ENCODE assay signal across 24 cellular contexts in the genomic region with DNA sequence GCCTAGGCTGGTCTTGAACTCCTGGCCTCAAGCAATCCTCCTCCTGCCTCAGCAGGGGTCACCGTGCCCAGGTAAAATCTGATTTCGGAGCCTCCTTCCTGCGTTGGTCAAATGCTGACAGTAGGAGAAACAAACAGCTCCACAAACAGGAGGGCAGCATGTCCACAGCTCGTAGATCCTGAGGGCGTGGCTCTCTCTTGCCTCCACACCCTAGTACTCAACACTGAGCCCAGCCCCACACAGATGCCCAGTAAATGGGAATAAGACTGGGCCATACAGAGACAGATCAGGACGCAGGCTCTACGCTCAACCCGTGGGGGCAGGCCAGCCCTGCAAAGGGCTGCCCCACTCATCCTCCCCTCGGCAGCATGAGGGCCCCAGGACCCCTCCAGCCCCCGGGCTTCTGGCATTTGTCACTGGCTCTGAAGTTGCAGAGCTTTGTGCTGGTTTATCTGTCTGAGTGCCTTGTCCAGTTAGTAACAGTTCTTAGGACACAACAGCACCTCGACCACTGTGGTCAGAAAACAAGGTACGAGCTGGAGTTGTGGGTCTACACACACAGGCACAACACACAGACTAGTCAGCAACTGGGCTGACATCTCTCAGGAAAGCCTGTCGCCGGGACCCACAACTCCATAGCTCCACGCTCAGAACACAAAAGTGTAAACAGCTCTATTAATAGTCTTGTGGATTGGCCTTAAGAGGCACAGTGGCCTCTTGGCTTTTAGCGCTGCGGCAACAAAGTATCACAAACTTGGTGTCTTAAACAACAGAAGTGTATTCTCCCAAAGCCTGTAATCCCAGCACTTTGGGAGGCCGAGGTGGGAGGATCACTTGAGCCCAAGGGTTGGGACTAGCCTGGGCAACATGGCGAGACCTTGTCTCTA. TPM values are rescaled to one million over a fixed set of nuclear protein-coding genes. Genes with fewer than 3 reads are reported as not detected.
DNase-seq lines count a peak whose midpoint lies in the region; ATAC-seq and TF ChIP-seq lines count a peak whose summit lies in the region.
"Had no signal": no experiment of that assay in that cellular context is flagged by ENCODE, and none has a peak within 500 bp of the region (broad histone marks: within the 10 kb centered on the region; RNA-seq: fewer than 3 reads in every experiment).

No MANE protein-coding gene starts in this region.

- BruUV-seq in PC-3 (replicated peaks; lab: Mats Ljungman, UMichigan): no TSS peak

- CTCF ChIA-PET in PC-3 (lab: Charles Lee): no interaction called here

- H3K4me1 ChIP-seq in right cardiac atrium (ENCODE audit: control insufficient read depth, insufficient read depth, low read length): peaks cover 9% of the 10 kb centered on the region
- peaks cover 30% of the 10 kb centered on the region for H3K4me1 ChIP-seq in mesodermal cell (ENCODE audit: control insufficient read depth, insufficient read depth, low read length, poor library complexity, severe bottlenecking)
- H3K4me1 ChIP-seq in PC-3 (ENCODE audit: insufficient read depth, low read length): peaks cover 24% of the 10 kb centered on the region

- no peak overlapping the region for H3K9ac ChIP-seq in PC-3 (ENCODE audit: low read length)

- no peaks in the 10 kb centered on the region for H3F3A ChIP-seq in PC-3 (ENCODE audit: low read length, unreplicated experiment)

- POLR2A ChIA-PET in PC-3 (lab: Charles Lee; ENCODE audit: unreplicated experiment): no interaction called here

- no peak overlapping the region for H3K4me2 ChIP-seq in PC-3 (ENCODE audit: low read length)

- H3K36me3 Mint-ChIP-seq in stimulated activated memory B cell treated with anti-CD40 and anti-IgM and Interleukin-4, amounts not matched to agents 10 μg/mL and 1 μg/mL and 100 μg/mL, for 72 hours: peaks cover 26% of the 10 kb centered on the region

- peaks cover 63% of the 10 kb centered on the region for H3K79me2 ChIP-seq in PC-3 (ENCODE audit: low read length)

- no peaks in the 10 kb centered on the region for H3K9me3 ChIP-seq in right cardiac atrium (ENCODE audit: control insufficient read depth, low read length)
- H3K9me3 ChIP-seq in mesodermal cell (ENCODE audit: control insufficient read depth, low read length): no peaks in the 10 kb centered on the region
- no peaks in the 10 kb centered on the region for H3K9me3 ChIP-seq in PC-3 (ENCODE audit: low read length)

- TF ChIP-seq CTCF in choroid plexus epithelial cell (conservative IDR thresholded peaks at IDR 0.05; ENCODE audit: low read depth, low read length): no peak
- no peak for TF ChIP-seq CTCF in PC-3 (conservative IDR thresholded peaks at IDR 0.05; ENCODE audit: low read depth, low read length)

- no peaks in the 10 kb centered on the region for H3K9me2 ChIP-seq in PC-3 (replicated peaks; ENCODE audit: low read length)

- H3K27ac ChIP-seq in right cardiac atrium (ENCODE audit: low read length) (no peak overlapping the region), mesodermal cell (ENCODE audit: low read depth, low read length, severe bottlenecking) (peak overlapping the region; percentile 64), PC-3 (ENCODE audit: low read length) (no peak overlapping the region)
- H3K27ac ChIP-seq: dorsolateral prefrontal cortex, foreskin keratinocyte had no signal

- H3K36me3 ChIP-seq in mesodermal cell (ENCODE audit: control insufficient read depth, insufficient read depth, low read length): peaks cover 53% of the 10 kb centered on the region
- H3K36me3 ChIP-seq in PC-3 (ENCODE audit: low read depth, low read length): no peaks in the 10 kb centered on the region; the same call in 1 of the 2 replicates

- peaks cover 76% of the 10 kb centered on the region for H3K4me1 Mint-ChIP-seq in stimulated activated memory B cell treated with anti-CD40 and anti-IgM and Interleukin-4, amounts not matched to agents 10 μg/mL and 1 μg/mL and 100 μg/mL, for 72 hours

- peak overlapping the region; percentile 13 for H3K27ac Mint-ChIP-seq in stimulated activated memory B cell treated with anti-CD40 and anti-IgM and Interleukin-4, amounts not matched to agents 10 μg/mL and 1 μg/mL and 100 μg/mL, for 72 hours
- H3K27ac Mint-ChIP-seq: mesothelial cell of epicardium, progenitor cell of endocrine pancreas had no signal

- H2AFZ ChIP-seq in PC-3 (ENCODE audit: low read length): no peak overlapping the region

- WGBS in right cardiac atrium: 64% methylated on average over 19 of the region's 19 CpGs
- WGBS in mesodermal cell (ENCODE audit: insufficient coverage in 2 of 2), 2 experiments: 87 to 92% methylated on average over 13 to 17 of the region's 19 CpGs

- H3K27me3 Mint-ChIP-seq in stimulated activated memory B cell treated with anti-CD40 and anti-IgM and Interleukin-4, amounts not matched to agents 10 μg/mL and 1 μg/mL and 100 μg/mL, for 72 hours: no peaks in the 10 kb centered on the region
- H3K27me3 Mint-ChIP-seq: progenitor cell of endocrine pancreas had no signal

- H3K4me3 Mint-ChIP-seq in stimulated activated memory B cell treated with anti-CD40 and anti-IgM and Interleukin-4, amounts not matched to agents 10 μg/mL and 1 μg/mL and 100 μg/mL, for 72 hours: no peak overlapping the region
- H3K4me3 Mint-ChIP-seq: mesothelial cell of epicardium, neural crest cell had no signal

- intact Hi-C loops in Right ventricle myocardium superior (cut with DNase I): no loop called here
- intact Hi-C loops in right cardiac atrium (cut with DNase I): loop anchor here in 1 of 4 donors (10.0 kb wide), 1 partner anchor 284 kb away; no protein-coding TSS in a partner anchor
- intact Hi-C loops in PC-3 (cut with micrococcal nuclease): no loop called here

- H3K9me3 Mint-ChIP-seq in stimulated activated memory B cell treated with anti-CD40 and anti-IgM and Interleukin-4, amounts not matched to agents 10 μg/mL and 1 μg/mL and 100 μg/mL, for 72 hours: no peaks in the 10 kb centered on the region
- H3K9me3 Mint-ChIP-seq: mesothelial cell of epicardium, neural crest cell had no signal

- H3K27me3 ChIP-seq in right cardiac atrium (ENCODE audit: control insufficient read depth, insufficient read depth) (no peaks in the 10 kb centered on the region), PC-3 (ENCODE audit: low read length) (no peaks in the 10 kb centered on the region)
- H3K27me3 ChIP-seq: dorsolateral prefrontal cortex, foreskin keratinocyte had no signal

- DNase-seq in Right ventricle myocardium superior: no peak
- DNase-seq in right cardiac atrium: no peak
- peak; percentile 28 for DNase-seq in choroid plexus epithelial cell (ENCODE audit: low read depth)
- DNase-seq in AG08396 (ENCODE audit: low spot score): no peak
- no peak for DNase-seq in PC-3
- DNase-seq: activated CD4-positive, alpha-beta T cell treated with anti-CD3 and anti-CD28 coated beads for 4 hours; activated CD8-positive, alpha-beta memory T cell treated with anti-CD3 and anti-CD28 coated beads, Interleukin-2, amount 50 U/mL, for 4 hours; activated gamma-delta T cell treated with Interleukin-2 at 50 U/mL for 16 hours; C1 segment of cervical spinal cord; DMS 273 treated with DMSO at 0.1 percent for 48 hours; dorsolateral prefrontal cortex; foreskin keratinocyte; NCI-H1436 treated with DMSO at 0.1 percent for 48 hours; NCI-H2171 treated with DMSO at 0.1 percent for 48 hours; NCI-H69; stimulated activated CD4-positive, alpha-beta T cell treated with anti-CD3 and anti-CD28 coated beads, Interleukin-12 subunit alpha, Interleukin-12 subunit beta, amount 100 ng/mL, for 4 hours; substantia nigra had no signal

- ATAC-seq in Right ventricle myocardium superior (ENCODE audit: poor library complexity) (peak; percentile 38), right cardiac atrium (no peak), HG03354 (IDR thresholded peaks at IDR 0.05; ENCODE audit: poor library complexity, severe bottlenecking, unreplicated experiment) (no peak), PC-3 (no peak)
- no peak for ATAC-seq in stimulated activated memory B cell treated with anti-CD40 and anti-IgM and Interleukin-4, amounts not matched to agents 10 μg/mL and 1 μg/mL and 100 μg/mL, for 72 hours
- ATAC-seq: foreskin keratinocyte, HepG2 had no signal

- H3K4me3 ChIP-seq in right cardiac atrium (ENCODE audit: low read length): no peak overlapping the region
- H3K4me3 ChIP-seq in choroid plexus epithelial cell (ENCODE audit: low read depth, low read length): no peak overlapping the region
- H3K4me3 ChIP-seq in mesodermal cell (ENCODE audit: extremely low read depth, insufficient read depth, low read length, poor library complexity, severe bottlenecking): no peak overlapping the region
- H3K4me3 ChIP-seq in PC-3 (ENCODE audit: low read length): no peak overlapping the region
- H3K4me3 ChIP-seq: dorsolateral prefrontal cortex had no signal

- H4K20me1 ChIP-seq in PC-3 (ENCODE audit: low read length): peaks cover 9% of the 10 kb centered on the region; the same call in 1 of the 2 replicates

RNA-seq across cellular contexts. Expression of gene TNIP2, which starts 5.2 kb away (rescaled TPM):
- total RNA-seq in Right ventricle myocardium superior (25.9 TPM), right cardiac atrium (10 to 100 TPM; 20.2 to 28.0 (median 24.6) TPM), PC-3 (2014; rRNA removed) (56.5 and 77.8 TPM in 2 replicates)
- polyA plus RNA-seq in right cardiac atrium: 24.9 TPM
- polyA plus RNA-seq in mesodermal cell (2013, experiment 1 of 2): 37.3 TPM
- 34.3 TPM for polyA plus RNA-seq in mesodermal cell (2013, experiment 2 of 2)

RNA-seq across cellular contexts. Expression of gene SH3BP2, which starts 41.9 kb away (rescaled TPM):
- total RNA-seq in Right ventricle myocardium superior: 24.9 TPM
- total RNA-seq in right cardiac atrium: 10 to 100 TPM; 20.5 to 28.8 (median 26.3) TPM
- 21.7 TPM for polyA plus RNA-seq in right cardiac atrium
- 26.8 TPM for polyA plus RNA-seq in mesodermal cell (2013, experiment 1 of 2)
- polyA plus RNA-seq in mesodermal cell (2013, experiment 2 of 2): 19.3 TPM
- 16.9 and 17.4 TPM in 2 replicates for total RNA-seq in PC-3 (2014; rRNA removed)
